Comparison of ENCODE assay signal across 1 cellular context in genomic region chr11:60912851-60913550, GRCh38.
TF ChIP-seq lines count a peak whose summit lies in the region.

No MANE protein-coding gene starts in this region.

TF ChIP-seq in endothelial cell of umbilical vein, 7 proteins besides CTCF, POLR2A, EP300 and RAD21:
- TF ChIP-seq, protein P1, sequence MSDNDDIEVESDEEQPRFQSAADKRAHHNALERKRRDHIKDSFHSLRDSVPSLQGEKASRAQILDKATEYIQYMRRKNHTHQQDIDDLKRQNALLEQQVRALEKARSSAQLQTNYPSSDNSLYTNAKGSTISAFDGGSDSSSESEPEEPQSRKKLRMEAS (IDR thresholded peaks at IDR 0.05; ENCODE audit: insufficient read depth, insufficient read length) = no peak
- TF ChIP-seq MYC (IDR thresholded peaks at IDR 0.05; ENCODE audit: low read depth, low read length) (no peak), FOS (IDR thresholded peaks at IDR 0.05; ENCODE audit: borderline replicate concordance, insufficient read depth, low read length) (no peak), JUN (IDR thresholded peaks at IDR 0.05; ENCODE audit: borderline replicate concordance, insufficient read depth, insufficient read length, low read depth) (no peak), POLR2AphosphoS5 (IDR thresholded peaks at IDR 0.05; ENCODE audit: insufficient read depth, low read depth, low read length) (no peak), EZH2 (IDR thresholded peaks at IDR 0.05; ENCODE audit: borderline replicate concordance, low read depth, low read length, severe bottlenecking) (no peak), GATA2 (IDR thresholded peaks at IDR 0.05; ENCODE audit: insufficient read depth, insufficient read length, low read depth, low read length) (no peak)
